24 cellular contexts compared by ENCODE assay signal in the genomic region with DNA sequence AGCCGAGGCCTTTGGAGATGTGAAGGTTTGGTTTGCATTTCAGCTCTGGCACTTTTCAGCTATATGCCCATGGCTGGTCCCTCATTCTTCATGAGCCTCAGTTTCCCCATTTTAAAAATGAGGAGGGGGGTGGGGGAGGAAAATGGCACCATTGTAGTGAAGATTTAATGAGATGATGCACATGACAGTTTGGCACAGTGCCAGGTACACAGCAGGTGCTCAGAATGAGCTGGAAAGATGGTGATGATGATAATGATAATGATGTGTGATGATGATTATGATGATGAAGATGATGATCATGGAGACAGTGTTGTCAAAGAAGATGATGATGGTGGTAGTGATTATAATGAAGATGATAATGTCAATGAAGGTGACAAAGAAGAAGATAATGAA. TPM values are rescaled to one million over a fixed set of nuclear protein-coding genes. Genes with fewer than 3 reads are reported as not detected.
A peak's percentile ranks its signal among the peaks of the same experiment; 100 is the strongest.
DNase-seq lines count a peak whose midpoint lies in the region; ATAC-seq, FAIRE-seq and TF ChIP-seq lines count a peak whose summit lies in the region.
"Had no signal": no experiment of that assay in that cellular context is flagged by ENCODE, and none has a peak within 500 bp of the region (broad histone marks: within the 10 kb centered on the region; RNA-seq: fewer than 3 reads in every experiment).

No MANE protein-coding gene starts in this region.

- WGBS in HepG2 (ENCODE audit: low lambda C conversion rate) = 0% methylated on average over 1 of the region's 1 CpG
- 50% methylated on average over 1 of the region's 1 CpG for WGBS in right lobe of liver (ENCODE audit: insufficient coverage, low coverage, low lambda C conversion rate, missing lambda C conversion rate)
- WGBS in esophagus squamous epithelium, 2 donors = 33 to 50% methylated on average over 1 of the region's 1 CpG

- peaks cover 7% of the 10 kb centered on the region for H3K27me3 Mint-ChIP-seq in activated T-helper 1 cell treated with anti-CD3 and anti-CD28 coated beads, Interleukin-12 subunit alpha, Interleukin-12 subunit beta, Interleukin-2, Interleukin-4 antibody, amounts not matched to agents 30 ng/mL and 10 ng/mL and 1 ng/mL, durations not matched to agents 14 hours and 24 hours and 36 hours (ENCODE audit: insufficient read depth)

- no peak overlapping the region for H2AFZ ChIP-seq in HepG2 (ENCODE audit: low read length)

- intact Hi-C loops in HepG2 (cut with micrococcal nuclease; ENCODE audit: unreplicated experiment) (loop anchor here (5.0 kb wide), 1 partner anchor 156 kb away; no protein-coding TSS in a partner anchor), right lobe of liver (cut with DNase I) (no loop called here), esophagus squamous epithelium (cut with DNase I) (no loop called here)
- intact Hi-C loops in activated T-helper 1 cell treated with anti-CD3 and anti-CD28 coated beads, Interleukin-12 subunit alpha, Interleukin-12 subunit beta, Interleukin-2, Interleukin-4 antibody, amounts not matched to agents 30 ng/mL and 10 ng/mL and 1 ng/mL, durations not matched to agents 14 hours and 24 hours and 36 hours (cut with micrococcal nuclease) = no loop called here

- H3K36me3 ChIP-seq in HepG2 (replicated peaks in 1 of 2; ENCODE audit: control insufficient read depth in 1 of 2, insufficient read depth in 2 of 2, low read length in 2 of 2) (no peaks in the 10 kb centered on the region), right lobe of liver (no peaks in the 10 kb centered on the region), esophagus squamous epithelium (no peaks in the 10 kb centered on the region)

- H4K20me1 ChIP-seq in HepG2 (ENCODE audit: insufficient read depth, low read length) = 0 out of 2 replicates have a peak, but pooled peaks cover 3% of the 10 kb centered on the region

- CTCF ChIA-PET in HepG2 (lab: Yijun Ruan, JAX; ENCODE audit: low intra/inter-chr PET ratio, low total read pairs) = no interaction called here

- POLR2A ChIA-PET in HepG2 (lab: Yijun Ruan, JAX) = no interaction called here

- in situ Hi-C loops in HepG2 (cut with HindIII; ENCODE audit: extremely low pct_ligation_motif_present, low pct_unique_long_range_greater_than_20kb) = no loop called here

- TF ChIP-seq RAD21 in HepG2 (CRISPR knock-in tag; IDR thresholded peaks at IDR 0.05) (no peak), Ishikawa (IDR thresholded peaks at IDR 0.05; ENCODE audit: low read depth) (no peak)

- TF ChIP-seq EP300 in HepG2 (IDR thresholded peaks at IDR 0.05; ENCODE audit: low read depth in 2 of 2, low read length in 2 of 2) (no peak), HepG2 (CRISPR knock-in tag; IDR thresholded peaks at IDR 0.05; ENCODE audit: borderline replicate concordance) (no peak), Ishikawa (IDR thresholded peaks at IDR 0.05; ENCODE audit: borderline replicate concordance) (no peak)

- ATAC-seq in HepG2 (no peak), right lobe of liver (no peak), left lobe of liver (no peak)

- H3K4me3 Mint-ChIP-seq in activated T-helper 1 cell treated with anti-CD3 and anti-CD28 coated beads, Interleukin-12 subunit alpha, Interleukin-12 subunit beta, Interleukin-2, Interleukin-4 antibody, amounts not matched to agents 30 ng/mL and 10 ng/mL and 1 ng/mL, durations not matched to agents 14 hours and 24 hours and 36 hours = no peak overlapping the region
- H3K4me3 Mint-ChIP-seq: CD4-positive, alpha-beta memory T cell had no signal

- H3K27ac ChIP-seq in HepG2 (ENCODE audit: extremely low read length, insufficient read depth, low read length) (no peak overlapping the region), right lobe of liver (no peak overlapping the region), esophagus squamous epithelium (no peak overlapping the region)

- no peaks in the 10 kb centered on the region for H3K9me3 Mint-ChIP-seq in activated T-helper 1 cell treated with anti-CD3 and anti-CD28 coated beads, Interleukin-12 subunit alpha, Interleukin-12 subunit beta, Interleukin-2, Interleukin-4 antibody, amounts not matched to agents 30 ng/mL and 10 ng/mL and 1 ng/mL, durations not matched to agents 14 hours and 24 hours and 36 hours
- H3K9me3 Mint-ChIP-seq: CD4-positive, alpha-beta memory T cell had no signal

- no peaks in the 10 kb centered on the region for H3K36me3 Mint-ChIP-seq in activated T-helper 1 cell treated with anti-CD3 and anti-CD28 coated beads, Interleukin-12 subunit alpha, Interleukin-12 subunit beta, Interleukin-2, Interleukin-4 antibody, amounts not matched to agents 30 ng/mL and 10 ng/mL and 1 ng/mL, durations not matched to agents 14 hours and 24 hours and 36 hours (ENCODE audit: low read depth)
- H3K36me3 Mint-ChIP-seq: CD4-positive, alpha-beta memory T cell had no signal

- TF ChIP-seq CTCF in HepG2 (CRISPR knock-in tag; IDR thresholded peaks at IDR 0.05) = no peak
- TF ChIP-seq CTCF in right lobe of liver (IDR thresholded peaks at IDR 0.05) = no peak
- TF ChIP-seq CTCF in esophagus squamous epithelium (IDR thresholded peaks at IDR 0.05) = no peak

- no peak for FAIRE-seq in HepG2 (lab: Jason Lieb, UNC)
- FAIRE-seq: GM12891, GM18507 had no signal

- H3K4me2 ChIP-seq in HepG2 (ENCODE audit: low read depth, low read length) = no peak overlapping the region

- BruUV-seq in HepG2 (replicated peaks; lab: Mats Ljungman, UMichigan) = no TSS peak

- H3K9ac ChIP-seq in HepG2 (ENCODE audit: insufficient read depth, low read depth, low read length) = no peak overlapping the region

- H3K9me3 ChIP-seq in HepG2 (ENCODE audit: low read length) = no peaks in the 10 kb centered on the region
- no peaks in the 10 kb centered on the region for H3K9me3 ChIP-seq in right lobe of liver
- H3K9me3 ChIP-seq in esophagus squamous epithelium = no peaks in the 10 kb centered on the region

- TF ChIP-seq POLR2A in HepG2 (IDR thresholded peaks at IDR 0.05; ENCODE audit: insufficient read depth in 1 of 2, low read depth in 2 of 2, low read length in 2 of 2) = no peak
- TF ChIP-seq POLR2A in right lobe of liver (IDR thresholded peaks at IDR 0.05) = no peak
- no peak for TF ChIP-seq POLR2A in esophagus squamous epithelium (IDR thresholded peaks at IDR 0.05)

- no peak overlapping the region for H3K4me3 ChIP-seq in HepG2 (replicated peaks in 1 of 3; ENCODE audit: insufficient read depth in 1 of 3, low read depth in 2 of 3, low read length in 3 of 3)
- no peak overlapping the region for H3K4me3 ChIP-seq in right lobe of liver
- H3K4me3 ChIP-seq in esophagus squamous epithelium = no peak overlapping the region

- no peaks in the 10 kb centered on the region for H3K4me1 ChIP-seq in HepG2 (ENCODE audit: insufficient read depth, low read length)
- H3K4me1 ChIP-seq in right lobe of liver = no peaks in the 10 kb centered on the region
- no peaks in the 10 kb centered on the region for H3K4me1 ChIP-seq in esophagus squamous epithelium

- no peaks in the 10 kb centered on the region for H3K79me2 ChIP-seq in HepG2 (ENCODE audit: insufficient read depth, low read length)

- H3K27me3 ChIP-seq in HepG2 (ENCODE audit: control insufficient read depth in 1 of 2, insufficient read depth in 2 of 2, low read length in 2 of 2) (no peaks in the 10 kb centered on the region; a peak in 1 of 5 replicates), right lobe of liver (no peaks in the 10 kb centered on the region), esophagus squamous epithelium (peaks cover 0 to 40% (median 0%) of the 10 kb centered on the region in 4 donors)

- DNase-seq in HepG2 (ENCODE audit: low spot score) = no peak
- DNase-seq in right lobe of liver = no peak
- DNase-seq in left lobe of liver (ENCODE audit: low spot score) = peak; percentile 26
- no peak for DNase-seq in esophagus squamous epithelium (lab: John Stamatoyannopoulos, UW)
- DNase-seq in stimulated activated CD4-positive, alpha-beta T cell treated with anti-CD3 and anti-CD28 coated beads, Interleukin-4, amount 100 ng/mL, for 1 hour = no peak
- DNase-seq in activated T-helper 1 cell treated with anti-CD3 and anti-CD28 coated beads, Interleukin-12 subunit alpha, Interleukin-12 subunit beta, Interleukin-2, Interleukin-4 antibody, amounts not matched to agents 30 ng/mL and 10 ng/mL and 1 ng/mL, durations not matched to agents 14 hours and 24 hours and 36 hours (ENCODE audit: low spot score) = no peak
- DNase-seq: 8988T; C1 segment of cervical spinal cord; Calu3; CD4-positive, alpha-beta memory T cell; COR-L47; DMS53; DMS79 treated with DMSO at 0.1 percent for 48 hours; GF-D8; GOT3; HCEC 1CT had no signal

- H3K4me1 Mint-ChIP-seq in activated T-helper 1 cell treated with anti-CD3 and anti-CD28 coated beads, Interleukin-12 subunit alpha, Interleukin-12 subunit beta, Interleukin-2, Interleukin-4 antibody, amounts not matched to agents 30 ng/mL and 10 ng/mL and 1 ng/mL, durations not matched to agents 14 hours and 24 hours and 36 hours (ENCODE audit: low read depth) = no peaks in the 10 kb centered on the region

- no peak overlapping the region for H3K27ac Mint-ChIP-seq in activated T-helper 1 cell treated with anti-CD3 and anti-CD28 coated beads, Interleukin-12 subunit alpha, Interleukin-12 subunit beta, Interleukin-2, Interleukin-4 antibody, amounts not matched to agents 30 ng/mL and 10 ng/mL and 1 ng/mL, durations not matched to agents 14 hours and 24 hours and 36 hours
- H3K27ac Mint-ChIP-seq: CD4-positive, alpha-beta memory T cell had no signal

RNA-seq across cellular contexts. Expression of a gene that starts 24.3 kb away (rescaled TPM):
- total RNA-seq in HepG2 (2016; rRNA removed; fragmentation: Illumina TruSeq; extraction: Trizol) (not detected in 2 replicates), right lobe of liver (not detected), left lobe of liver (not detected), esophagus squamous epithelium (not detected)
- total RNA-seq in HepG2 (2016; cell fraction: cytosol; rRNA removed; fragmentation: Illumina TruSeq; extraction: Trizol; ENCODE audit: low read depth) = not detected in 2 replicates
- total RNA-seq in HepG2 (2016; cell fraction: insoluble cytoplasmic fraction; rRNA removed; fragmentation: Illumina TruSeq; extraction: Trizol) = not detected in 2 replicates
- not detected in 2 replicates for total RNA-seq in HepG2 (2016; cell fraction: membrane; rRNA removed; fragmentation: Illumina TruSeq; extraction: Trizol)
- total RNA-seq in HepG2 (2016; cell fraction: nucleus; rRNA removed; fragmentation: Illumina TruSeq; extraction: Trizol) = not detected in 2 replicates
- polyA plus RNA-seq in HepG2 (2011; rRNA removed) = not detected in 2 replicates
- polyA plus RNA-seq in HepG2 (2011; cell fraction: cytosol; rRNA removed) = not detected in 2 replicates
- polyA plus RNA-seq in HepG2 (2011; cell fraction: nucleus; rRNA removed) = not detected in 2 replicates
- not detected in 2 replicates for polyA plus RNA-seq in HepG2 (2012)
- polyA plus RNA-seq in HepG2 (2016; cell fraction: cytosol; fragmentation: Illumina TruSeq; extraction: Trizol; ENCODE audit: low read depth) = not detected in 2 replicates
- polyA plus RNA-seq in HepG2 (2016; cell fraction: insoluble cytoplasmic fraction; fragmentation: Illumina TruSeq; extraction: Trizol; ENCODE audit: low read depth) = not detected in 2 replicates
- polyA plus RNA-seq in HepG2 (2016; cell fraction: membrane; fragmentation: Illumina TruSeq; extraction: Trizol; ENCODE audit: low read depth) = not detected in 2 replicates
- polyA plus RNA-seq in HepG2 (2016; cell fraction: nucleus; fragmentation: Illumina TruSeq; extraction: Trizol; ENCODE audit: insufficient read depth, low read depth) = not detected in 2 replicates
- polyA minus RNA-seq in HepG2 (2011; rRNA and poly(A)+ RNA removed; ENCODE audit: low replicate concordance) = not detected in 2 replicates
- polyA minus RNA-seq in HepG2 (2011; cell fraction: cytosol; rRNA and poly(A)+ RNA removed) = not detected in 2 replicates
- polyA minus RNA-seq in HepG2 (2011; cell fraction: nucleus; rRNA and poly(A)+ RNA removed) = not detected in 2 replicates
- not detected in 2 replicates for total RNA-seq in activated T-helper 1 cell treated with anti-CD3 and anti-CD28 coated beads, Interleukin-12 subunit alpha, Interleukin-12 subunit beta, Interleukin-2, Interleukin-4 antibody, amounts not matched to agents 30 ng/mL and 10 ng/mL and 1 ng/mL, durations not matched to agents 14 hours and 24 hours and 36 hours
- total RNA-seq: A673; Calu3; CD4-positive, alpha-beta memory T cell; Daoy; G401; H7 had no signal
- polyA plus RNA-seq: BJ; CD4-positive, alpha-beta memory T cell had no signal
